In genomic region chr10:86127274-86127819, GRCh38 we compare ENCODE assay signal across 21 cellular contexts.
"Had no signal": no experiment of that assay in that cellular context is flagged by ENCODE, and none has a peak within 500 bp of the region (broad histone marks: within the 10 kb centered on the region; RNA-seq: fewer than 3 reads in every experiment).

No MANE protein-coding gene starts in this region.

- ATAC-seq: K562, Right ventricle myocardium inferior had no signal

- H3K4me2 ChIP-seq: KMS-11 had no signal

- H3K27ac ChIP-seq: HL-60, KMS-11, SJSA1, SK-N-MC had no signal

- H3K4me3 ChIP-seq: K562, SJSA1, SK-N-MC had no signal

- H3K9ac ChIP-seq: KMS-11 had no signal

- H3K9me3 ChIP-seq: SJSA1 had no signal

- H3K4me1 ChIP-seq: SJSA1 had no signal

- FAIRE-seq: HTR-8/SVneo, K562 had no signal

- H3K36me3 ChIP-seq: SJSA1 had no signal

- H3K27me3 ChIP-seq: SJSA1 had no signal

- DNase-seq: Kasumi-1, MV-4-11, NCI-H1048, NCI-H1105, NCI-H1436 treated with DMSO at 0.1 percent for 48 hours, NCI-H1694, NCI-H187 treated with DMSO at 0.1 percent for 48 hours, NCI-H2029 treated with DMSO at 0.1 percent for 48 hours, NCI-H2171 treated with DMSO at 0.1 percent for 48 hours, NCI-H2227 treated with DMSO at 0.1 percent for 48 hours, NCI-H524, NCI-H526 treated with DMSO at 0.1 percent for 48 hours, NCI-H748 treated with DMSO at 0.1 percent for 48 hours, SHP77 treated with DMSO at 0.1 percent for 48 hours had no signal
